13 cellular contexts compared by ENCODE assay signal in genomic region chr6:101392561-101393230, GRCh38. TPM values are rescaled to one million over a fixed set of nuclear protein-coding genes. Genes with fewer than 3 reads are reported as not detected.
A peak's percentile ranks its signal among the peaks of the same experiment; 100 is the strongest.
DNase-seq lines count a peak whose midpoint lies in the region; ATAC-seq and TF ChIP-seq lines count a peak whose summit lies in the region.
"Had no signal": no experiment of that assay in that cellular context is flagged by ENCODE, and none has a peak within 500 bp of the region (broad histone marks: within the 10 kb centered on the region; RNA-seq: fewer than 3 reads in every experiment).

No MANE protein-coding gene starts in this region.

- no peaks in the 10 kb centered on the region for H3F3A ChIP-seq in PC-3 (ENCODE audit: low read length, unreplicated experiment)

- H3K4me1 ChIP-seq in PC-3 (ENCODE audit: insufficient read depth, low read length), result peaks cover 21% of the 10 kb centered on the region; the same call in 1 of the 2 replicates
- H3K4me1 ChIP-seq in psoas muscle, result no peaks in the 10 kb centered on the region

- H4K20me1 ChIP-seq in PC-3 (ENCODE audit: low read length), result no peaks in the 10 kb centered on the region; the same call in 1 of the 2 replicates

- TF ChIP-seq CTCF in PC-3 (conservative IDR thresholded peaks at IDR 0.05; ENCODE audit: low read depth, low read length) (no peak), fibroblast of the aortic adventitia (IDR thresholded peaks at IDR 0.05; ENCODE audit: insufficient read depth, low read length) (no peak), psoas muscle (IDR thresholded peaks at IDR 0.05) (no peak)

- peak overlapping the region; percentile 71 for H3K4me3 ChIP-seq in PC-3 (ENCODE audit: low read length)
- H3K4me3 ChIP-seq in fibroblast of the aortic adventitia (ENCODE audit: low read depth, low read length), result peak overlapping the region; percentile 71
- H3K4me3 ChIP-seq in psoas muscle, result peak overlapping the region; percentile 60

- H3K36me3 ChIP-seq in PC-3 (ENCODE audit: low read depth, low read length) (no peaks in the 10 kb centered on the region), psoas muscle (ENCODE audit: insufficient read depth in 1 of 2, low read depth in 1 of 2) (no peaks in the 10 kb centered on the region)

- H2AFZ ChIP-seq in PC-3 (ENCODE audit: low read length), result peak overlapping the region; percentile 84; the same call in 1 of the 2 replicates

- no peaks in the 10 kb centered on the region for H3K79me2 ChIP-seq in PC-3 (ENCODE audit: low read length)

- peak overlapping the region; percentile 93 for H3K4me2 ChIP-seq in PC-3 (ENCODE audit: low read length)
- H3K4me2 ChIP-seq: KMS-11 had no signal

- no peaks in the 10 kb centered on the region for H3K9me2 ChIP-seq in PC-3 (replicated peaks; ENCODE audit: low read length)

- no peak overlapping the region for H3K9ac ChIP-seq in PC-3 (ENCODE audit: low read length)
- H3K9ac ChIP-seq: KMS-11 had no signal

- ATAC-seq in PC-3 (peak; percentile 13; the same call in 1 of the 2 replicates), psoas muscle (no peak), GM21447 (IDR thresholded peaks at IDR 0.05; ENCODE audit: unreplicated experiment) (no peak)
- ATAC-seq: T-helper 17 cell had no signal

- in situ Hi-C loops in KBM-7 (cut with MboI; ENCODE audit: low pct_unique_long_range_greater_than_20kb, low sequenced_read_pairs), result no loop called here

- DNase-seq in GM03348 (ENCODE audit: low spot score), result peak; percentile 22
- DNase-seq in PC-3, result peak; percentile 7
- no peak for DNase-seq in fibroblast of the aortic adventitia (ENCODE audit: low read depth)
- DNase-seq in psoas muscle, result peak in 1 of 2 donors; percentile 34
- no peak for DNase-seq in ureter (ENCODE audit: low spot score)
- no peak for DNase-seq in KBM-7
- DNase-seq in medulla oblongata (ENCODE audit: extremely low spot score), result no peak
- DNase-seq: GOT3; stimulated activated CD4-positive, alpha-beta T cell treated with anti-CD3 and anti-CD28 coated beads, Interleukin-4, amount 100 ng/mL, for 4 hours; T-helper 17 cell had no signal

- no peaks in the 10 kb centered on the region for H3K9me3 ChIP-seq in PC-3 (ENCODE audit: low read length)
- H3K9me3 ChIP-seq in psoas muscle, result no peaks in the 10 kb centered on the region

- BruUV-seq in PC-3 (replicated peaks; lab: Mats Ljungman, UMichigan), result no TSS peak

- 2% methylated on average over 27 of the region's 27 CpGs for WGBS in psoas muscle, 3 donors

- POLR2A ChIA-PET in PC-3 (lab: Charles Lee; ENCODE audit: unreplicated experiment), result interaction anchor here (0.6 kb wide), 1 partner anchor 1046 kb away, joined by 3 read pairs; no protein-coding TSS in a partner anchor

- intact Hi-C loops in PC-3 (cut with micrococcal nuclease), result loop anchor here (2.0 to 10.0 kb wide), 4 partner anchors 274 to 1732 kb away; no protein-coding TSS in a partner anchor
- intact Hi-C loops in psoas muscle (cut with DNase I), result no loop called here

- H3K27me3 ChIP-seq in PC-3 (ENCODE audit: low read length), result peaks cover 14% of the 10 kb centered on the region
- H3K27me3 ChIP-seq in psoas muscle (ENCODE audit: insufficient read depth in 3 of 3, low read length in 2 of 3), result peaks cover 0 to 45% (median 14%) of the 10 kb centered on the region in 3 donors

- CTCF ChIA-PET in PC-3 (lab: Charles Lee), result no interaction called here

- no peak overlapping the region for H3K27ac ChIP-seq in PC-3 (ENCODE audit: low read length)
- no peak overlapping the region for H3K27ac ChIP-seq in psoas muscle
- H3K27ac ChIP-seq: KMS-11 had no signal

RNA-seq across cellular contexts. Expression of gene GRIK2, which starts 0.8 kb away (rescaled TPM):
- total RNA-seq in PC-3 (2014; rRNA removed) (0.55 and 2.8 TPM in 2 replicates), fibroblast of the aortic adventitia (ENCODE audit: low replicate concordance) (8.3 and 8.9 TPM in 2 replicates), psoas muscle (1 to 10 TPM in 1 of 4 donors, under 1 TPM in 2, not detected in 1; 0.16 to 2.9 (median 0.47) TPM), ureter (1.8 TPM)
- polyA plus RNA-seq in psoas muscle, result 1 to 10 TPM in 1 of 3 donors, under 1 TPM in 2; 0.03 to 1.1 (median 0.60) TPM
- total RNA-seq: activated T-helper 2 cell treated with anti-CD3 and anti-CD28 coated beads, Interferon-gamma antibody, Interleukin-2, Interleukin-4, amounts not matched to agents 10 μg/mL and 5 μg/mL and 100 μg/mL, durations not matched to agents 14 hours and 24 hours and 36 hours; T-helper 17 cell had no signal

Comparison
In these comparisons a context has a peak if more than half of its experiments do, and no peak if none do; other contexts are left out.
1. DNase-seq: peak in GM03348 (single experiment) and PC-3 (single experiment); none in fibroblast of the aortic adventitia (single experiment), ureter (single experiment), KBM-7 (single experiment) and medulla oblongata (single experiment).
2. Peak in every context shown above with its lines, with median percentiles within 50 percentile points of each other: H3K4me3 ChIP-seq.